18 cellular contexts compared by ENCODE assay signal in the genomic region with DNA sequence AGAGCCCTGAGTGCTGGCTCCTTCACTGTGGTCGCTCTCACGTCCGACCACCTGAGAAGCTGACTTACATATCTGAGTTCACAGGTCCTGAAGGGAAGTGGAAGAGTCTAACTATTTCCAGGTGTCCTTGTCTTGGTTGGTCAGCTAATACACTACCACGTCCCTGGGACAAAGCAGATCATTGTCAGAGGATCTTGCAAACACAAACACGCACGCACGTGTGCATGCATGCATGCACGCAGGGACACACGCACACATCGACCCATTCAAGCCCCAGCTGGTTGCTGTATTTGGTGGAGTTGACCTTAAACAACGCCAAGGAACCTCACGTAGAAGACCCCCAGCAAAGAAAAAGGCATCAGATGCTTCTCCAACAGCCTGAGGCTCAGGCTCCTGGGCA.
DNase-seq lines count a peak whose midpoint lies in the region; ATAC-seq, FAIRE-seq and TF ChIP-seq lines count a peak whose summit lies in the region.
"Had no signal": no experiment of that assay in that cellular context is flagged by ENCODE, and none has a peak within 500 bp of the region (broad histone marks: within the 10 kb centered on the region; RNA-seq: fewer than 3 reads in every experiment).

No MANE protein-coding gene starts in this region.

- intact Hi-C loops in ovary (cut with DNase I): loop anchor here in 1 of 4 donors (5.0 kb wide), 1 partner anchor 48 kb away; no protein-coding TSS in a partner anchor

- H2BK120ac ChIP-seq in mesendoderm (ENCODE audit: low read depth, low read length): no peak overlapping the region

- FAIRE-seq in bronchial epithelial cell (lab: Jason Lieb, UNC): peak; percentile 79
- FAIRE-seq: A204.1, D721Med had no signal

- H3K27ac Mint-ChIP-seq in activated naive CD8-positive, alpha-beta T cell treated with anti-CD3 and anti-CD28 coated beads, Interleukin-2, amount 10 ng/mL, durations not matched to agents 7 days and 5 days: no peak overlapping the region
- H3K27ac Mint-ChIP-seq in activated naive CD8-positive, alpha-beta T cell treated with anti-CD3 and anti-CD28 coated beads for 36 hours: no peak overlapping the region

- no peak for ATAC-seq in activated naive CD8-positive, alpha-beta T cell treated with anti-CD3 and anti-CD28 coated beads, Interleukin-2, amount 10 ng/mL, durations not matched to agents 7 days and 5 days (ENCODE audit: low read depth)
- ATAC-seq in GM18498 (IDR thresholded peaks at IDR 0.05; ENCODE audit: unreplicated experiment): no peak

- TF ChIP-seq EP300 in ovary (IDR thresholded peaks at IDR 0.05): no peak

- peaks cover 14% of the 10 kb centered on the region for H3K27me3 ChIP-seq in BLaER1
- no peaks in the 10 kb centered on the region for H3K27me3 ChIP-seq in bronchial epithelial cell (ENCODE audit: control insufficient read depth, insufficient read depth, low read length)
- no peaks in the 10 kb centered on the region for H3K27me3 ChIP-seq in ovary
- H3K27me3 ChIP-seq in mesendoderm (ENCODE audit: insufficient read depth, low read length, poor library complexity): no peaks in the 10 kb centered on the region
- H3K27me3 ChIP-seq: SJCRH30 had no signal

- no peaks in the 10 kb centered on the region for H3K79me1 ChIP-seq in mesendoderm (ENCODE audit: low read length)

- H3K18ac ChIP-seq in mesendoderm (ENCODE audit: low read length): no peak overlapping the region

- H3K4ac ChIP-seq in mesendoderm (ENCODE audit: low read depth, low read length): no peak overlapping the region

- peaks cover 10% of the 10 kb centered on the region for H3K27me3 Mint-ChIP-seq in activated naive CD8-positive, alpha-beta T cell treated with anti-CD3 and anti-CD28 coated beads, Interleukin-2, amount 10 ng/mL, durations not matched to agents 7 days and 5 days
- peaks cover 6% of the 10 kb centered on the region for H3K27me3 Mint-ChIP-seq in activated naive CD8-positive, alpha-beta T cell treated with anti-CD3 and anti-CD28 coated beads for 36 hours

- H3K36me3 ChIP-seq in BLaER1 (no peaks in the 10 kb centered on the region), bronchial epithelial cell (ENCODE audit: control insufficient read depth, insufficient read depth, low read length) (peaks cover 10% of the 10 kb centered on the region), ovary (no peaks in the 10 kb centered on the region), mesendoderm (ENCODE audit: control insufficient read depth, insufficient read depth, low read length) (peaks cover 10% of the 10 kb centered on the region)

- H3K4me3 ChIP-seq in BLaER1 (no peak overlapping the region), bronchial epithelial cell (ENCODE audit: low read depth, low read length) (no peak overlapping the region), ovary (no peak overlapping the region), mesendoderm (ENCODE audit: low read length) (no peak overlapping the region)
- H3K4me3 ChIP-seq: HAP-1, SJCRH30 had no signal

- no peak overlapping the region for H2BK15ac ChIP-seq in mesendoderm (replicated peaks; ENCODE audit: low read depth)

- DNase-seq in activated naive CD8-positive, alpha-beta T cell treated with anti-CD3 and anti-CD28 coated beads, Interleukin-2, amount 10 ng/mL, durations not matched to agents 7 days and 5 days: peak; percentile 21
- DNase-seq in activated naive CD8-positive, alpha-beta T cell treated with anti-CD3 and anti-CD28 coated beads for 36 hours: no peak
- DNase-seq in bronchial epithelial cell (ENCODE audit: low read depth) (no peak), ovary (peak in 3 of 5 donors; percentile 9 to 32 (median 13)), mesendoderm (no peak), occipital lobe (lab: John Stamatoyannopoulos, UW) (no peak)
- DNase-seq: DMS79 treated with DMSO at 0.1 percent for 48 hours, MV-4-11, NCI-H1694 treated with DMSO at 0.1 percent for 48 hours, NCI-H748 treated with DMSO at 0.1 percent for 48 hours, SJCRH30 had no signal

- no peaks in the 10 kb centered on the region for H3K36me3 Mint-ChIP-seq in activated naive CD8-positive, alpha-beta T cell treated with anti-CD3 and anti-CD28 coated beads, Interleukin-2, amount 10 ng/mL, durations not matched to agents 7 days and 5 days
- no peaks in the 10 kb centered on the region for H3K36me3 Mint-ChIP-seq in activated naive CD8-positive, alpha-beta T cell treated with anti-CD3 and anti-CD28 coated beads for 36 hours

- no peak overlapping the region for H2BK5ac ChIP-seq in mesendoderm (ENCODE audit: low read length)

- TF ChIP-seq CTCF in bronchial epithelial cell (IDR thresholded peaks at IDR 0.05; ENCODE audit: insufficient read depth, low read length, severe bottlenecking): no peak
- no peak for TF ChIP-seq CTCF in ovary (IDR thresholded peaks at IDR 0.05)

- peaks cover 5% of the 10 kb centered on the region for H3K4me1 Mint-ChIP-seq in activated naive CD8-positive, alpha-beta T cell treated with anti-CD3 and anti-CD28 coated beads, Interleukin-2, amount 10 ng/mL, durations not matched to agents 7 days and 5 days
- peaks cover 8% of the 10 kb centered on the region for H3K4me1 Mint-ChIP-seq in activated naive CD8-positive, alpha-beta T cell treated with anti-CD3 and anti-CD28 coated beads for 36 hours

- H3K4me1 ChIP-seq in BLaER1: peaks cover 97% of the 10 kb centered on the region
- peaks cover 19% of the 10 kb centered on the region for H3K4me1 ChIP-seq in ovary (ENCODE audit: insufficient read depth)
- H3K4me1 ChIP-seq in mesendoderm (ENCODE audit: control insufficient read depth, low read depth, low read length): peaks cover 3% of the 10 kb centered on the region
- H3K4me1 ChIP-seq: HAP-1 had no signal

- POLR2A ChIA-PET in activated naive CD8-positive, alpha-beta T cell treated with anti-CD3 and anti-CD28 coated beads, Interleukin-2, amount 10 ng/mL, durations not matched to agents 7 days and 5 days (lab: Charles Lee): no interaction called here

- H3K23ac ChIP-seq in mesendoderm (ENCODE audit: low read length): no peak overlapping the region

- 83 to 96% (median 95%) methylated on average over 12 of the region's 12 CpGs for WGBS in ovary, 3 donors
- WGBS in mesendoderm (ENCODE audit: extremely low coverage, insufficient coverage, low lambda C conversion rate): no CpG with 5 or more reads among the region's 12 CpGs

- H4K5ac ChIP-seq in mesendoderm (ENCODE audit: low read length): no peak overlapping the region

- H3K79me2 ChIP-seq in mesendoderm (ENCODE audit: control insufficient read depth, insufficient read depth, low read length): no peaks in the 10 kb centered on the region

- no peak overlapping the region for H3K56ac ChIP-seq in mesendoderm (ENCODE audit: low read length)

- H4K20me1 ChIP-seq in BLaER1: peaks cover 40% of the 10 kb centered on the region

- no peak overlapping the region for H3K9ac ChIP-seq in BLaER1
- no peak overlapping the region for H3K9ac ChIP-seq in mesendoderm (ENCODE audit: low read length)
- H3K9ac ChIP-seq: KMS-11 had no signal

- H3K4me2 ChIP-seq in BLaER1 (peak overlapping the region; percentile 95), mesendoderm (ENCODE audit: low read length) (no peak overlapping the region)
- H3K4me2 ChIP-seq: KMS-11 had no signal

- H3K4me3 Mint-ChIP-seq in activated naive CD8-positive, alpha-beta T cell treated with anti-CD3 and anti-CD28 coated beads, Interleukin-2, amount 10 ng/mL, durations not matched to agents 7 days and 5 days: no peak overlapping the region
- no peak overlapping the region for H3K4me3 Mint-ChIP-seq in activated naive CD8-positive, alpha-beta T cell treated with anti-CD3 and anti-CD28 coated beads for 36 hours

- H3K9me3 ChIP-seq in BLaER1 (no peaks in the 10 kb centered on the region), ovary (no peaks in the 10 kb centered on the region)
- H3K9me3 ChIP-seq: HAP-1, SJCRH30 had no signal

- H3K9me3 Mint-ChIP-seq in activated naive CD8-positive, alpha-beta T cell treated with anti-CD3 and anti-CD28 coated beads, Interleukin-2, amount 10 ng/mL, durations not matched to agents 7 days and 5 days: no peaks in the 10 kb centered on the region
- no peaks in the 10 kb centered on the region for H3K9me3 Mint-ChIP-seq in activated naive CD8-positive, alpha-beta T cell treated with anti-CD3 and anti-CD28 coated beads for 36 hours

- H2AK5ac ChIP-seq in mesendoderm (ENCODE audit: low read length): no peak overlapping the region

- no peak for TF ChIP-seq POLR2A in ovary (IDR thresholded peaks at IDR 0.05)

- H3K27ac ChIP-seq in BLaER1 (no peak overlapping the region), ovary (no peak overlapping the region), mesendoderm (ENCODE audit: low read depth, low read length) (no peak overlapping the region)
- H3K27ac ChIP-seq: HL-60, KMS-11, SJCRH30 had no signal

- H4K8ac ChIP-seq in mesendoderm (ENCODE audit: low read depth, low read length): no peak overlapping the region

Comparison
In these comparisons a context has a peak if more than half of its experiments do, and no peak if none do; other contexts are left out.
1. DNase-seq: peak in activated naive CD8-positive, alpha-beta T cell treated with anti-CD3 and anti-CD28 coated beads, Interleukin-2, amount 10 ng/mL, durations not matched to agents 7 days and 5 days (single experiment) and ovary (3 of 5); none in activated naive CD8-positive, alpha-beta T cell treated with anti-CD3 and anti-CD28 coated beads for 36 hours (single experiment), bronchial epithelial cell (single experiment), mesendoderm (single experiment) and occipital lobe (single experiment).